Comparison of ENCODE assay signal across 8 cellular contexts in genomic region chr5:163565931-163566608, GRCh38.
A peak's percentile ranks its signal among the peaks of the same experiment; 100 is the strongest.
DNase-seq lines count a peak whose midpoint lies in the region; ATAC-seq and TF ChIP-seq lines count a peak whose summit lies in the region.

No MANE protein-coding gene starts in this region.

- 6% methylated on average over 31 of the region's 32 CpGs for WGBS in esophagus muscularis mucosa
- WGBS in urinary bladder = 7% methylated on average over 32 of the region's 32 CpGs

- peaks cover 7 to 27% (median 22%) of the 10 kb centered on the region in 4 donors for H3K4me1 Mint-ChIP-seq in naive thymus-derived CD8-positive, alpha-beta T cell

- H3K4me3 ChIP-seq in esophagus muscularis mucosa (peak overlapping the region; percentile 38 to 45 (median 43)), urinary bladder (ENCODE audit: low read depth, low read length) (peak overlapping the region; percentile 22)

- TF ChIP-seq EP300 in esophagus muscularis mucosa (IDR thresholded peaks at IDR 0.05) = no peak

- peak overlapping the region in 1 of 10 donors; percentile 35 for H3K27ac Mint-ChIP-seq in naive thymus-derived CD8-positive, alpha-beta T cell

- H3K9me3 ChIP-seq in esophagus muscularis mucosa = no peaks in the 10 kb centered on the region

- ATAC-seq in GM19351 (IDR thresholded peaks at IDR 0.05; ENCODE audit: unreplicated experiment) (peak; percentile 61), HG03457 (IDR thresholded peaks at IDR 0.05; ENCODE audit: unreplicated experiment) (peak; percentile 48)
- peak; percentile 70 to 78 for ATAC-seq in naive thymus-derived CD8-positive, alpha-beta T cell

- H3K36me3 Mint-ChIP-seq in naive thymus-derived CD8-positive, alpha-beta T cell = no peaks in the 10 kb centered on the region

- H3K4me3 Mint-ChIP-seq in naive thymus-derived CD8-positive, alpha-beta T cell = peak overlapping the region; percentile 64 to 82 (median 75)

- no peak for TF ChIP-seq CTCF in esophagus muscularis mucosa (IDR thresholded peaks at IDR 0.05)

- POLR2A ChIA-PET in naive thymus-derived CD8-positive, alpha-beta T cell (lab: Charles Lee) = interaction anchor here (0.7 kb wide), 1 partner anchor 61 kb away, joined by 3 read pairs; the partner anchor contains the start of gene MAT2B

- H3K36me3 ChIP-seq in esophagus muscularis mucosa = no peaks in the 10 kb centered on the region
- no peaks in the 10 kb centered on the region for H3K36me3 ChIP-seq in urinary bladder (ENCODE audit: insufficient read depth)

- H3K4me1 ChIP-seq in esophagus muscularis mucosa = peaks cover 15 to 21% (median 20%) of the 10 kb centered on the region in 4 donors
- no peaks in the 10 kb centered on the region for H3K4me1 ChIP-seq in urinary bladder (ENCODE audit: insufficient read depth)

- no peaks in the 10 kb centered on the region for H3K9me3 Mint-ChIP-seq in naive thymus-derived CD8-positive, alpha-beta T cell

- H3K27ac ChIP-seq in esophagus muscularis mucosa (replicated peaks in 1 of 4) (no peak overlapping the region), urinary bladder (ENCODE audit: low read depth) (no peak overlapping the region)

- DNase-seq in CD1c-positive myeloid dendritic cell (ENCODE audit: extremely low spot score) (peak; percentile 18), esophagus muscularis mucosa (ENCODE audit: extremely low spot score) (no peak), NCI-H226 (no peak)
- peak in 2 of 3 experiments; percentile 6 for DNase-seq in activated CD8-positive, alpha-beta memory T cell treated with anti-CD3 and anti-CD28 coated beads for 48 hours (ENCODE audit: low read depth in 2 of 3, low spot score in 2 of 3)
- DNase-seq in naive thymus-derived CD8-positive, alpha-beta T cell = peak in 4 of 10 donors; percentile 9 to 23 (median 12)

- no peak for TF ChIP-seq POLR2A in esophagus muscularis mucosa (IDR thresholded peaks at IDR 0.05; ENCODE audit: low read depth)

- peaks cover 35 to 88% (median 60%) of the 10 kb centered on the region in 5 donors for H3K27me3 Mint-ChIP-seq in naive thymus-derived CD8-positive, alpha-beta T cell

- H3K27me3 ChIP-seq in esophagus muscularis mucosa = peaks cover 0 to 36% (median 6%) of the 10 kb centered on the region in 4 donors

- intact Hi-C loops in esophagus muscularis mucosa (cut with DNase I) = no loop called here

Comparison
In these comparisons a context has a peak if more than half of its experiments do, and no peak if none do; other contexts are left out.
1. DNase-seq: peak in CD1c-positive myeloid dendritic cell (single experiment) and activated CD8-positive, alpha-beta memory T cell treated with anti-CD3 and anti-CD28 coated beads for 48 hours (2 of 3); none in esophagus muscularis mucosa (single experiment) and NCI-H226 (single experiment).
2. Peak in every context shown above with its lines, with median percentiles within 50 percentile points of each other: ATAC-seq.